In the genomic region with DNA sequence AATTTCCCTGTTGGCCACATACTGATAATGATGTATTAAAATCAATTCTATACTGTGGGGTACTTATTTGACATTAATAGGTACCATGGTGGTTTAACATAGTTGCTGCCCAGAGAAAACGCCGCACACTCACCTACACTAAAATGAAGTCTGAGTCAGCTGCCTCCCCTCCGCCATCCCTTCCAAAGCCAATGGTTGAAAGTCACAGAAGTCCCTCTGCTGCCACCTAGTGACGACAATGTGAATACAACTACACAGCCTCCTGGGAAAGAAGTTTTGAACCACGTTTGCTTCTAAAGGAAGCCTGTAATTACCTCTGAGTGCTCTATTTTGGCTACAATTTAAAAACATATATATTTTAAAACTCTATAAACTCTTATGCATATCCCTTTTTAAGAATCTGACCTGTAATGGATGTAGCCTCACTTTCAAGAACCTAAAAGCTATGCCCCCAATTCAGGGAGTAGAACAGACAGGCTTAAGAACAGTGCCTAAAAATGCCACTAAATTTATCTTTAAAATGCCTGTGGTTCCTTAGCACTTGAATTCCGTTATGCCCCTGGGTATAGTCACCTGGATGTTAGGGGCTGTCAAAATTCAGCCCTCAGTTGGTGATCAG, we compare ENCODE assay signal across 8 cellular contexts. TPM values are rescaled to one million over a fixed set of nuclear protein-coding genes. Genes with fewer than 3 reads are reported as not detected.
DNase-seq lines count a peak whose midpoint lies in the region; ATAC-seq and TF ChIP-seq lines count a peak whose summit lies in the region.

No MANE protein-coding gene starts in this region.

- ATAC-seq in HG02642 (IDR thresholded peaks at IDR 0.05; ENCODE audit: poor library complexity, unreplicated experiment), result peak; percentile 79
- no peak for ATAC-seq in HG02970 (IDR thresholded peaks at IDR 0.05; ENCODE audit: low FRiP score, unreplicated experiment)

- H3K9me3 ChIP-seq in ascending aorta, result no peaks in the 10 kb centered on the region
- H3K9me3 ChIP-seq in hepatocyte (ENCODE audit: low read depth), result no peaks in the 10 kb centered on the region

- H3K27ac ChIP-seq in ascending aorta (no peak overlapping the region), hepatocyte (no peak overlapping the region)

- WGBS in hepatocyte (ENCODE audit: low lambda C conversion rate, missing lambda C conversion rate), result 8% methylated on average over 6 of the region's 6 CpGs

- intact Hi-C loops in ascending aorta (cut with DNase I), result loop anchor here (1.0 to 5.0 kb wide), 4 partner anchors 19 to 879 kb away; no protein-coding TSS in a partner anchor

- H4K20me1 ChIP-seq in hepatocyte (ENCODE audit: insufficient read depth, poor library complexity, severe bottlenecking), result no peaks in the 10 kb centered on the region

- DNase-seq in GM03348 (ENCODE audit: low spot score) (peak; percentile 88), NCI-H2029 treated with DMSO at 0.1 percent for 48 hours (lab: John Stamatoyannopoulos, UW) (peak; percentile 85), T-helper 22 cell (ENCODE audit: low read depth) (peak; percentile 47), ascending aorta (ENCODE audit: low spot score in 2 of 2) (peak; percentile 24 to 90), hepatocyte (ENCODE audit: low spot score) (peak; percentile 90), skeletal muscle cell (ENCODE audit: low read depth) (peak; percentile 53)

- H3K4me3 ChIP-seq in ascending aorta (no peak overlapping the region), hepatocyte (no peak overlapping the region), skeletal muscle cell (ENCODE audit: low read depth, low read length) (no peak overlapping the region)

- TF ChIP-seq CTCF in ascending aorta (IDR thresholded peaks at IDR 0.05), result peak; percentile 60 to 88 (median 75)
- TF ChIP-seq CTCF in hepatocyte (IDR thresholded peaks at IDR 0.05; ENCODE audit: poor library complexity), result peak; percentile 86

- H3K79me2 ChIP-seq in hepatocyte, result no peaks in the 10 kb centered on the region

- no peaks in the 10 kb centered on the region for H3K9me2 ChIP-seq in hepatocyte (replicated peaks; ENCODE audit: insufficient read depth)

- H2AFZ ChIP-seq in hepatocyte, result peak overlapping the region; percentile 8

- no peak overlapping the region for H3K4me2 ChIP-seq in hepatocyte

- no peaks in the 10 kb centered on the region for H3K36me3 ChIP-seq in ascending aorta
- no peaks in the 10 kb centered on the region for H3K36me3 ChIP-seq in hepatocyte (replicated peaks; ENCODE audit: insufficient read depth, low read depth)

- no peaks in the 10 kb centered on the region for H3K27me3 ChIP-seq in ascending aorta
- H3K27me3 ChIP-seq in hepatocyte, result no peaks in the 10 kb centered on the region

- H3K4me1 ChIP-seq in ascending aorta, result no peaks in the 10 kb centered on the region
- H3K4me1 ChIP-seq in hepatocyte (ENCODE audit: insufficient read depth), result no peaks in the 10 kb centered on the region

RNA-seq across cellular contexts. Expression of a gene that starts 20.6 kb away (rescaled TPM):
- 84.7 TPM for total RNA-seq in ascending aorta
- 102 and 103 TPM in 2 replicates for total RNA-seq in hepatocyte
- 114 TPM in 2 replicates for polyA plus RNA-seq in hepatocyte
